ENCODE assay signal across 14 cellular contexts in the genomic region with DNA sequence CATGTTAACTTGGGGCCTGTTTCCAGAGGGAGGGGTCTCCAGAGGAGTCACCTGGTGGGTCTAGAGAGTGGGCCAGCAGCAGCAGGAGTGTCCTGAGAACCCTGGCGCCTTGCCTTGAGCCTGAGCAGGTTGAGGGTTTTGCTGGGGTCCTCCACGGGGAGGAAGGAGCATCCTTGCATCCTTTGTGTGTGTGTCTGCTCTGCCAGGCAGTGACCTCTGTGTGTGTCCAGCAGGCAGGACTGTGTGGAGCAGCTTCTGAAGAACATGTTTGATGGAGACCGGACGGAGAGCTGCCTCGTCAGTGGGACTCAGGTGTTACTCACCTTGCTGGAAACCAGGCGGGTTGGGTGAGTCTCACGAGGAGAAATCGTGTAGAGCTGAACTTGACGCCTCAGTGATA. TPM values are rescaled to one million over a fixed set of nuclear protein-coding genes. Genes with fewer than 3 reads are reported as not detected.
DNase-seq lines count a peak whose midpoint lies in the region; ATAC-seq and TF ChIP-seq lines count a peak whose summit lies in the region.
"Had no signal": no experiment of that assay in that cellular context is flagged by ENCODE, and none has a peak within 500 bp of the region (broad histone marks: within the 10 kb centered on the region; RNA-seq: fewer than 3 reads in every experiment).

No MANE protein-coding gene starts in this region.

- H3K4me3 ChIP-seq in brain microvascular endothelial cell (ENCODE audit: low read depth, low read length) = no peak overlapping the region
- H3K4me3 ChIP-seq: BLaER1 treated with 17β-estradiol and CSF1 and Interleukin-3, amounts not matched to agents 10 nM and 100 nM had no signal

- no peaks in the 10 kb centered on the region for H3K4me1 Mint-ChIP-seq in activated T-cell treated with anti-CD3 and anti-CD28 coated beads, Interleukin-2, amount 50 U/mL, for 24 hours (ENCODE audit: low read depth)
- H3K4me1 Mint-ChIP-seq in activated T-cell treated with anti-CD3 and anti-CD28 coated beads, Interleukin-2, amount 50 U/mL, for 72 hours (ENCODE audit: low read depth) = no peaks in the 10 kb centered on the region
- H3K4me1 Mint-ChIP-seq in dendritic cell treated with granulocyte-macrophage colony-stimulating factor and Interleukin-4, amounts not matched to agents 40 ng/mL and 50 ng/mL, for 4 days (ENCODE audit: low read depth) = peaks cover 31% of the 10 kb centered on the region
- H3K4me1 Mint-ChIP-seq in stimulated activated naive B cell treated with anti-CD40 and anti-IgM and Interleukin-4, amounts not matched to agents 10 μg/mL and 1 μg/mL and 100 μg/mL, for 72 hours = no peaks in the 10 kb centered on the region
- H3K4me1 Mint-ChIP-seq: CD4-positive, CD25-positive, alpha-beta regulatory T cell had no signal

- no peaks in the 10 kb centered on the region for H3K27me3 ChIP-seq in brain microvascular endothelial cell (replicated peaks)
- H3K27me3 ChIP-seq: BLaER1 treated with 17β-estradiol and CSF1 and Interleukin-3, amounts not matched to agents 10 nM and 100 nM had no signal

- H3K4me3 Mint-ChIP-seq in activated T-cell treated with anti-CD3 and anti-CD28 coated beads, Interleukin-2, amount 50 U/mL, for 24 hours = no peak overlapping the region
- no peak overlapping the region for H3K4me3 Mint-ChIP-seq in activated T-cell treated with anti-CD3 and anti-CD28 coated beads, Interleukin-2, amount 50 U/mL, for 72 hours
- H3K4me3 Mint-ChIP-seq in dendritic cell treated with granulocyte-macrophage colony-stimulating factor and Interleukin-4, amounts not matched to agents 40 ng/mL and 50 ng/mL, for 4 days = no peak overlapping the region
- no peak overlapping the region for H3K4me3 Mint-ChIP-seq in stimulated activated naive B cell treated with anti-CD40 and anti-IgM and Interleukin-4, amounts not matched to agents 10 μg/mL and 1 μg/mL and 100 μg/mL, for 72 hours
- H3K4me3 Mint-ChIP-seq: CD4-positive, CD25-positive, alpha-beta regulatory T cell; HFFc6 had no signal

- no peak for ATAC-seq in activated T-cell treated with anti-CD3 and anti-CD28 coated beads, Interleukin-2, amount 50 U/mL, for 72 hours (replicated peaks in 1 of 2)
- ATAC-seq in stimulated activated naive B cell treated with anti-CD40 and anti-IgM and Interleukin-4, amounts not matched to agents 10 μg/mL and 1 μg/mL and 100 μg/mL, for 72 hours (replicated peaks) = no peak
- no peak for ATAC-seq in HG02981 (IDR thresholded peaks at IDR 0.05; ENCODE audit: unreplicated experiment)

- no peak for DNase-seq in activated T-cell treated with anti-CD3 and anti-CD28 coated beads, Interleukin-2, amount 50 U/mL, for 24 hours
- no peak for DNase-seq in activated T-cell treated with anti-CD3 and anti-CD28 coated beads, Interleukin-2, amount 50 U/mL, for 72 hours
- DNase-seq in stimulated activated naive B cell treated with anti-CD40 and anti-IgM and Interleukin-4, amounts not matched to agents 10 μg/mL and 1 μg/mL and 100 μg/mL, for 72 hours = no peak
- DNase-seq in brain microvascular endothelial cell = no peak
- DNase-seq in putamen (ENCODE audit: low spot score) = no peak
- DNase-seq: ACHN; CD4-positive, CD25-positive, alpha-beta regulatory T cell; DMS53; HCEC 1CT; HFFc6 had no signal

- H3K36me3 Mint-ChIP-seq in activated T-cell treated with anti-CD3 and anti-CD28 coated beads, Interleukin-2, amount 50 U/mL, for 24 hours (ENCODE audit: low read depth) = peaks cover 92% of the 10 kb centered on the region
- peaks cover 7 to 8% of the 10 kb centered on the region in 2 donors for H3K36me3 Mint-ChIP-seq in activated T-cell treated with anti-CD3 and anti-CD28 coated beads, Interleukin-2, amount 50 U/mL, for 72 hours (ENCODE audit: insufficient read depth in 2 of 2)
- peaks cover 98% of the 10 kb centered on the region for H3K36me3 Mint-ChIP-seq in dendritic cell treated with granulocyte-macrophage colony-stimulating factor and Interleukin-4, amounts not matched to agents 40 ng/mL and 50 ng/mL, for 4 days (ENCODE audit: low read depth)
- H3K36me3 Mint-ChIP-seq in stimulated activated naive B cell treated with anti-CD40 and anti-IgM and Interleukin-4, amounts not matched to agents 10 μg/mL and 1 μg/mL and 100 μg/mL, for 72 hours = peaks cover 44 to 50% of the 10 kb centered on the region in 2 donors

- H3K27me3 Mint-ChIP-seq in activated T-cell treated with anti-CD3 and anti-CD28 coated beads, Interleukin-2, amount 50 U/mL, for 24 hours = no peaks in the 10 kb centered on the region
- H3K27me3 Mint-ChIP-seq in activated T-cell treated with anti-CD3 and anti-CD28 coated beads, Interleukin-2, amount 50 U/mL, for 72 hours (ENCODE audit: low read depth) = no peaks in the 10 kb centered on the region
- H3K27me3 Mint-ChIP-seq in dendritic cell treated with granulocyte-macrophage colony-stimulating factor and Interleukin-4, amounts not matched to agents 40 ng/mL and 50 ng/mL, for 4 days = no peaks in the 10 kb centered on the region
- no peaks in the 10 kb centered on the region for H3K27me3 Mint-ChIP-seq in stimulated activated naive B cell treated with anti-CD40 and anti-IgM and Interleukin-4, amounts not matched to agents 10 μg/mL and 1 μg/mL and 100 μg/mL, for 72 hours
- H3K27me3 Mint-ChIP-seq: CD4-positive, CD25-positive, alpha-beta regulatory T cell had no signal

- in situ Hi-C loops in brain microvascular endothelial cell (cut with HindIII; ENCODE audit: low pct_ligation_motif_present, low sequenced_read_pairs) = no loop called here

- peak overlapping the region; percentile 52 for H3K27ac Mint-ChIP-seq in activated T-cell treated with anti-CD3 and anti-CD28 coated beads, Interleukin-2, amount 50 U/mL, for 24 hours
- no peak overlapping the region for H3K27ac Mint-ChIP-seq in activated T-cell treated with anti-CD3 and anti-CD28 coated beads, Interleukin-2, amount 50 U/mL, for 72 hours
- H3K27ac Mint-ChIP-seq in dendritic cell treated with granulocyte-macrophage colony-stimulating factor and Interleukin-4, amounts not matched to agents 40 ng/mL and 50 ng/mL, for 4 days = peak overlapping the region; percentile 92
- H3K27ac Mint-ChIP-seq in stimulated activated naive B cell treated with anti-CD40 and anti-IgM and Interleukin-4, amounts not matched to agents 10 μg/mL and 1 μg/mL and 100 μg/mL, for 72 hours = peak overlapping the region; percentile 80
- H3K27ac Mint-ChIP-seq: HFFc6 had no signal

- no peaks in the 10 kb centered on the region for H3K9me3 Mint-ChIP-seq in activated T-cell treated with anti-CD3 and anti-CD28 coated beads, Interleukin-2, amount 50 U/mL, for 24 hours
- no peaks in the 10 kb centered on the region for H3K9me3 Mint-ChIP-seq in activated T-cell treated with anti-CD3 and anti-CD28 coated beads, Interleukin-2, amount 50 U/mL, for 72 hours
- no peaks in the 10 kb centered on the region for H3K9me3 Mint-ChIP-seq in dendritic cell treated with granulocyte-macrophage colony-stimulating factor and Interleukin-4, amounts not matched to agents 40 ng/mL and 50 ng/mL, for 4 days
- no peaks in the 10 kb centered on the region for H3K9me3 Mint-ChIP-seq in stimulated activated naive B cell treated with anti-CD40 and anti-IgM and Interleukin-4, amounts not matched to agents 10 μg/mL and 1 μg/mL and 100 μg/mL, for 72 hours
- H3K9me3 Mint-ChIP-seq: CD4-positive, CD25-positive, alpha-beta regulatory T cell; HFFc6 had no signal

- TF ChIP-seq CTCF in brain microvascular endothelial cell (IDR thresholded peaks at IDR 0.05; ENCODE audit: low read depth, low read length, missing control alignments) = no peak

- intact Hi-C loops in dendritic cell treated with granulocyte-macrophage colony-stimulating factor and Interleukin-4, amounts not matched to agents 40 ng/mL and 50 ng/mL, for 4 days (cut with micrococcal nuclease) = no loop called here

- H3K36me3 ChIP-seq in brain microvascular endothelial cell (replicated peaks) = peaks cover 61% of the 10 kb centered on the region

- H3K27ac ChIP-seq in angular gyrus (ENCODE audit: low read depth, low read length) (peak overlapping the region; percentile 53), brain microvascular endothelial cell (no peak overlapping the region)
- H3K27ac ChIP-seq: BLaER1 treated with 17β-estradiol and CSF1 and Interleukin-3, amounts not matched to agents 10 nM and 100 nM had no signal

RNA-seq across cellular contexts. Expression of gene SBF1, which starts 55.7 kb away (rescaled TPM):
- total RNA-seq in activated T-cell treated with anti-CD3 and anti-CD28 coated beads, Interleukin-2, amount 50 U/mL, for 72 hours = 100 to 1,000 TPM; 108 to 114 TPM
